ENCODE assay signal across 1 cellular context in the genomic region with DNA sequence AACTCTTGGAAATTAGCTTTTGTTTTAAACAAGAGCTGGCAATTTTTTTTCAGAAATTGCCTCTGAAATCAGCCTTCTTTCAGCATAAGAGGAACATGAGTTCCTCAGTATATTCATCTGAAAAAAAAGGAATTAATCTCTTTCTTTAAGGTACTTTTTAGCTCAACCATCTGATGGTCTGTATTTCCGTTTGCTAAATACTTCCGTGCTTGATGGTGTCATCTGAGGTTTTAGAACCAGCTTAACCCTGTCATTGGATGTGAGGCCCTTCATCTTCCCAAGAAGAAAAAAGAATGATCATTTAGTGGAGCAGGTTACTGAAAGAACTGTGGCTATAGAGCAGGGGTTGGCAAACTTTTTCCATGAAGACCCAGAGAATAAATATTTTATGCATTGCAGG.
TF ChIP-seq lines count a peak whose summit lies in the region.

No MANE protein-coding gene starts in this region.

TF ChIP-seq in HepG2, 621 proteins besides CTCF, POLR2A, EP300 and RAD21 (continued from another document):
- TF ChIP-seq KLF15 (CRISPR knock-in tag; IDR thresholded peaks at IDR 0.05; ENCODE audit: borderline replicate concordance) (no peak), GATA4 (IDR thresholded peaks at IDR 0.05; ENCODE audit: borderline replicate concordance, low read depth) (no peak), CCAR2 (optimal IDR thresholded peaks at IDR 0.05; ENCODE audit: low read depth, low read length) (no peak)
- TF ChIP-seq, protein P1, sequence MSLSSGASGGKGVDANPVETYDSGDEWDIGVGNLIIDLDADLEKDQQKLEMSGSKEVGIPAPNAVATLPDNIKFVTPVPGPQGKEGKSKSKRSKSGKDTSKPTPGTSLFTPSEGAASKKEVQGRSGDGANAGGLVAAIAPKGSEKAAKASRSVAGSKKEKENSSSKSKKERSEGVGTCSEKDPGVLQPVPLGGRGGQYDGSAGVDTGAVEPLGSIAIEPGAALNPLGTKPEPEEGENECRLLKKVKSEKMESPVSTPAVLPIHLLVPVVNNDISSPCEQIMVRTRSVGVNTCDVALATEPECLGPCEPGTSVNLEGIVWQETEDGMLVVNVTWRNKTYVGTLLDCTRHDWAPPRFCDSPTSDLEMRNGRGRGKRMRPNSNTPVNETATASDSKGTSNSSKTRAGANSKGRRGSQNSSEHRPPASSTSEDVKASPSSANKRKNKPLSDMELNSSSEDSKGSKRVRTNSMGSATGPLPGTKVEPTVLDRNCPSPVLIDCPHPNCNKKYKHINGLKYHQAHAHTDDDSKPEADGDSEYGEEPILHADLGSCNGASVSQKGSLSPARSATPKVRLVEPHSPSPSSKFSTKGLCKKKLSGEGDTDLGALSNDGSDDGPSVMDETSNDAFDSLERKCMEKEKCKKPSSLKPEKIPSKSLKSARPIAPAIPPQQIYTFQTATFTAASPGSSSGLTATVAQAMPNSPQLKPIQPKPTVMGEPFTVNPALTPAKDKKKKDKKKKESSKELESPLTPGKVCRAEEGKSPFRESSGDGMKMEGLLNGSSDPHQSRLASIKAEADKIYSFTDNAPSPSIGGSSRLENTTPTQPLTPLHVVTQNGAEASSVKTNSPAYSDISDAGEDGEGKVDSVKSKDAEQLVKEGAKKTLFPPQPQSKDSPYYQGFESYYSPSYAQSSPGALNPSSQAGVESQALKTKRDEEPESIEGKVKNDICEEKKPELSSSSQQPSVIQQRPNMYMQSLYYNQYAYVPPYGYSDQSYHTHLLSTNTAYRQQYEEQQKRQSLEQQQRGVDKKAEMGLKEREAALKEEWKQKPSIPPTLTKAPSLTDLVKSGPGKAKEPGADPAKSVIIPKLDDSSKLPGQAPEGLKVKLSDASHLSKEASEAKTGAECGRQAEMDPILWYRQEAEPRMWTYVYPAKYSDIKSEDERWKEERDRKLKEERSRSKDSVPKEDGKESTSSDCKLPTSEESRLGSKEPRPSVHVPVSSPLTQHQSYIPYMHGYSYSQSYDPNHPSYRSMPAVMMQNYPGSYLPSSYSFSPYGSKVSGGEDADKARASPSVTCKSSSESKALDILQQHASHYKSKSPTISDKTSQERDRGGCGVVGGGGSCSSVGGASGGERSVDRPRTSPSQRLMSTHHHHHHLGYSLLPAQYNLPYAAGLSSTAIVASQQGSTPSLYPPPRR (CRISPR knock-in tag; IDR thresholded peaks at IDR 0.05; ENCODE audit: borderline replicate concordance): no peak
- TF ChIP-seq, protein P2, sequence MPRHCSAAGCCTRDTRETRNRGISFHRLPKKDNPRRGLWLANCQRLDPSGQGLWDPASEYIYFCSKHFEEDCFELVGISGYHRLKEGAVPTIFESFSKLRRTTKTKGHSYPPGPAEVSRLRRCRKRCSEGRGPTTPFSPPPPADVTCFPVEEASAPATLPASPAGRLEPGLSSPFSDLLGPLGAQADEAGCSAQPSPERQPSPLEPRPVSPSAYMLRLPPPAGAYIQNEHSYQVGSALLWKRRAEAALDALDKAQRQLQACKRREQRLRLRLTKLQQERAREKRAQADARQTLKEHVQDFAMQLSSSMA (CRISPR knock-in tag; IDR thresholded peaks at IDR 0.05): no peak
- TF ChIP-seq, protein P3, sequence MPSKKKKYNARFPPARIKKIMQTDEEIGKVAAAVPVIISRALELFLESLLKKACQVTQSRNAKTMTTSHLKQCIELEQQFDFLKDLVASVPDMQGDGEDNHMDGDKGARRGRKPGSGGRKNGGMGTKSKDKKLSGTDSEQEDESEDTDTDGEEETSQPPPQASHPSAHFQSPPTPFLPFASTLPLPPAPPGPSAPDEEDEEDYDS (CRISPR knock-in tag; IDR thresholded peaks at IDR 0.05): no peak
